Comparison of ENCODE assay signal across 9 cellular contexts in the genomic region with DNA sequence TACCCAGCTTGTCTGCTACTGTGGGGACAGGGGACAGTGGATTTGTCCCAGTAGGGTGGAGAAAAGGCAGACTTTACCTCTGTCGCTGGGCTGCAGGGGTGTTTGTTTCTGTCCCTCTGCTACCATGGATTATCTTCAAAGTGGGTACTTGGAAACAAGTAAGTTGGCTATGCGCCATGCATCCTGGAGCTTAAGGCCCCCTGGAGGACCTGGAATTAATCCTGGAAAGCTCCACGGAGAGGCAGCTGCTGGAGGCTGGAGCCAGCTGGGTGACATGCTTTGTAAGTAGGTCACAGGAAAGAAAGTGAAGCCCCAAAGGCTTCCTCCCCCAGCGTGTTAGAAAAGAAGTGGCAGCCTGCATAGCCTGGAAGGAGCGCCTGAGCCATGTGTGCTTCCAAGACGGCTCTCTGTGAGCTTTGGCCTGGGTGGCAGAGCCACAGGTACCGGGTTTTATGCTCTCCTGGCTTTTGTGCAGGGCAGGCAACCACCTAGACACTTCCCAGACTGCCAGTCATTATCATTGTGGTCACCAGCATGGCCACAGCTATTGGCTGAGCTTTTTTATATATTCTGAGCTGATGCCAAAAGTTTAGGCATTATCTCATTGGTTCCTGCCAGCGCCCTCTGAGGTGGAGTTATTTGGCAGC. TPM values are rescaled to one million over a fixed set of nuclear protein-coding genes. Genes with fewer than 3 reads are reported as not detected.
A peak's percentile ranks its signal among the peaks of the same experiment; 100 is the strongest.
DNase-seq lines count a peak whose midpoint lies in the region; ATAC-seq and TF ChIP-seq lines count a peak whose summit lies in the region.
"Had no signal": no experiment of that assay in that cellular context is flagged by ENCODE, and none has a peak within 500 bp of the region (broad histone marks: within the 10 kb centered on the region; RNA-seq: fewer than 3 reads in every experiment).

No MANE protein-coding gene starts in this region.

- H3K27ac ChIP-seq in upper lobe of right lung, result no peak overlapping the region

- no peaks in the 10 kb centered on the region for H3K36me3 ChIP-seq in upper lobe of right lung

- H3K9me3 ChIP-seq in upper lobe of right lung, result no peaks in the 10 kb centered on the region

- no peak for TF ChIP-seq CTCF in upper lobe of right lung (IDR thresholded peaks at IDR 0.05)

- peak; percentile 54 for ATAC-seq in upper lobe of right lung
- ATAC-seq in HG03354 (IDR thresholded peaks at IDR 0.05; ENCODE audit: poor library complexity, severe bottlenecking, unreplicated experiment), result no peak
- no peak for ATAC-seq in GM19351 (IDR thresholded peaks at IDR 0.05; ENCODE audit: unreplicated experiment)
- ATAC-seq in HG03139 (IDR thresholded peaks at IDR 0.05; ENCODE audit: unreplicated experiment), result no peak

- H3K4me3 ChIP-seq in upper lobe of right lung, result no peak overlapping the region

- intact Hi-C loops in upper lobe of right lung (cut with DNase I), result no loop called here

- DNase-seq in AG08395 (ENCODE audit: low spot score) (peak; percentile 79), NCI-H1105 (lab: John Stamatoyannopoulos, UW) (peak; percentile 82), astrocyte of the hippocampus (ENCODE audit: low read depth, low spot score) (peak; percentile 82), kidney tubule cell (ENCODE audit: low spot score) (peak; percentile 43), upper lobe of right lung (no peak)
- DNase-seq: naive B cell had no signal

- H3K4me1 ChIP-seq in upper lobe of right lung, result peaks cover 10% of the 10 kb centered on the region

- H3K27me3 ChIP-seq in upper lobe of right lung, result no peaks in the 10 kb centered on the region

RNA-seq across cellular contexts. Expression of a gene that starts 9.5 kb away (rescaled TPM):
- total RNA-seq in upper lobe of right lung, result 6.7 TPM

RNA-seq across cellular contexts. Expression of a gene that starts 47.6 kb away (rescaled TPM):
- total RNA-seq in upper lobe of right lung, result 79.8 TPM
